Comparison of ENCODE assay signal across 8 cellular contexts in genomic region chr2:28869494-28870145, GRCh38. TPM values are rescaled to one million over a fixed set of nuclear protein-coding genes. Genes with fewer than 3 reads are reported as not detected.
DNase-seq lines count a peak whose midpoint lies in the region; ATAC-seq lines count a peak whose summit lies in the region.

No MANE protein-coding gene starts in this region.

- no peaks in the 10 kb centered on the region for H3K9me3 Mint-ChIP-seq in T-helper 2 cell treated with Interferon-gamma antibody and Interleukin-4, amounts not matched to agents 5 μg/mL and 100 μg/mL, for 36 hours

- H3K27ac ChIP-seq in BLaER1 treated with 17β-estradiol and CSF1 and Interleukin-3, amounts not matched to agents 10 nM and 100 nM: peak overlapping the region; percentile 38 to 91 (median 85)
- peak overlapping the region; percentile 37 for H3K27ac ChIP-seq in neuronal stem cell (replicated peaks; ENCODE audit: low read length)

- peaks cover 3% of the 10 kb centered on the region for H3K27me3 Mint-ChIP-seq in T-helper 2 cell treated with Interferon-gamma antibody and Interleukin-4, amounts not matched to agents 5 μg/mL and 100 μg/mL, for 36 hours (ENCODE audit: low read depth)

- no peaks in the 10 kb centered on the region for H3K9me3 ChIP-seq in BLaER1 treated with 17β-estradiol and CSF1 and Interleukin-3, amounts not matched to agents 10 nM and 100 nM (replicated peaks in 1 of 11)
- H3K9me3 ChIP-seq in neuronal stem cell (replicated peaks in 1 of 2; ENCODE audit: control insufficient read depth in 2 of 2, insufficient read depth in 1 of 2, low read depth in 1 of 2, low read length in 2 of 2): no peaks in the 10 kb centered on the region

- peak; percentile 22 for ATAC-seq in GM19023 (IDR thresholded peaks at IDR 0.05; ENCODE audit: unreplicated experiment)
- peak; percentile 18 for ATAC-seq in HG03280 (IDR thresholded peaks at IDR 0.05; ENCODE audit: unreplicated experiment)
- ATAC-seq in esophagus mucosa: peak; percentile 30

- H3K4me3 Mint-ChIP-seq in T-helper 2 cell treated with Interferon-gamma antibody and Interleukin-4, amounts not matched to agents 5 μg/mL and 100 μg/mL, for 36 hours: peak overlapping the region; percentile 98

- no peak overlapping the region for H4K91ac ChIP-seq in neuronal stem cell (ENCODE audit: low read depth, low read length, poor library complexity)

- no peak overlapping the region for H3K14ac ChIP-seq in neuronal stem cell (ENCODE audit: low read length)

- H3K18ac ChIP-seq in neuronal stem cell (ENCODE audit: low read length): peak overlapping the region; percentile 24

- H2BK12ac ChIP-seq in neuronal stem cell (ENCODE audit: low read length): no peak overlapping the region

- peaks cover 7% of the 10 kb centered on the region for H3K79me1 ChIP-seq in neuronal stem cell (ENCODE audit: low read depth, low read length)

- H3K4me2 ChIP-seq in BLaER1 treated with 17β-estradiol and CSF1 and Interleukin-3, amounts not matched to agents 10 nM and 100 nM: peak overlapping the region; percentile 85 to 98 (median 97)
- H3K4me2 ChIP-seq in neuronal stem cell (ENCODE audit: insufficient read depth, low read length, poor library complexity, severe bottlenecking): peak overlapping the region; percentile 72

- WGBS in neuronal stem cell (ENCODE audit: extremely low coverage in 2 of 2, insufficient read length in 2 of 2, insufficient replicate concordance in 1 of 2), 2 donors: no CpG with 5 or more reads among the region's 29 CpGs

- no peak overlapping the region for H3K4ac ChIP-seq in neuronal stem cell (ENCODE audit: low read length)

- H3K23ac ChIP-seq in neuronal stem cell (ENCODE audit: low read depth, low read length, poor library complexity): peak overlapping the region; percentile 32

- H3K27ac Mint-ChIP-seq in T-helper 2 cell treated with Interferon-gamma antibody and Interleukin-4, amounts not matched to agents 5 μg/mL and 100 μg/mL, for 36 hours: peak overlapping the region; percentile 95

- no peak overlapping the region for H2BK15ac ChIP-seq in neuronal stem cell (ENCODE audit: low read length)

- H3K4me1 ChIP-seq in BLaER1 treated with 17β-estradiol and CSF1 and Interleukin-3, amounts not matched to agents 10 nM and 100 nM: peaks cover 29 to 45% (median 36%) of the 10 kb centered on the region in 10 experiments
- peaks cover 3 to 8% of the 10 kb centered on the region in 2 donors for H3K4me1 ChIP-seq in neuronal stem cell (ENCODE audit: control insufficient read depth in 2 of 2, insufficient read depth in 1 of 2, low read depth in 1 of 2, low read length in 2 of 2)

- no peak overlapping the region for H2AK5ac ChIP-seq in neuronal stem cell (ENCODE audit: low read depth, low read length)

- H4K20me1 ChIP-seq in BLaER1 treated with 17β-estradiol and CSF1 and Interleukin-3, amounts not matched to agents 10 nM and 100 nM: peaks cover 0 to 43% (median 25%) of the 10 kb centered on the region in 11 experiments; a peak in 16 of 22 replicates

- peaks cover 12% of the 10 kb centered on the region for H3K36me3 Mint-ChIP-seq in T-helper 2 cell treated with Interferon-gamma antibody and Interleukin-4, amounts not matched to agents 5 μg/mL and 100 μg/mL, for 36 hours (ENCODE audit: low read depth)

- peaks cover 21% of the 10 kb centered on the region for H3K4me1 Mint-ChIP-seq in T-helper 2 cell treated with Interferon-gamma antibody and Interleukin-4, amounts not matched to agents 5 μg/mL and 100 μg/mL, for 36 hours (ENCODE audit: low read depth)

- no peak overlapping the region for H2BK5ac ChIP-seq in neuronal stem cell (ENCODE audit: low read length)

- no peak overlapping the region for H4K8ac ChIP-seq in neuronal stem cell (ENCODE audit: low read depth, low read length)

- H2BK120ac ChIP-seq in neuronal stem cell (ENCODE audit: low read depth, low read length): no peak overlapping the region

- no peak for DNase-seq in T-helper 2 cell treated with Interferon-gamma antibody and Interleukin-4, amounts not matched to agents 5 μg/mL and 100 μg/mL, for 36 hours (ENCODE audit: low spot score)
- no peak for DNase-seq in neuronal stem cell (ENCODE audit: low spot score)
- no peak for DNase-seq in occipital lobe (lab: John Stamatoyannopoulos, UW)
- no peak for DNase-seq in Kasumi-1 (lab: John Stamatoyannopoulos, UW)

- peak overlapping the region; percentile 84 to 95 (median 86) for H3K9ac ChIP-seq in BLaER1 treated with 17β-estradiol and CSF1 and Interleukin-3, amounts not matched to agents 10 nM and 100 nM
- peak overlapping the region; percentile 94 for H3K9ac ChIP-seq in neuronal stem cell (ENCODE audit: low read depth, low read length, poor library complexity)

- peak overlapping the region; percentile 91 for H2AFZ ChIP-seq in neuronal stem cell (ENCODE audit: low read length)

- peaks cover 4 to 31% (median 21%) of the 10 kb centered on the region in 11 experiments; a peak in 21 of 22 replicates for H3K36me3 ChIP-seq in BLaER1 treated with 17β-estradiol and CSF1 and Interleukin-3, amounts not matched to agents 10 nM and 100 nM
- peaks cover 3 to 32% of the 10 kb centered on the region in 2 donors for H3K36me3 ChIP-seq in neuronal stem cell (replicated peaks in 1 of 2; ENCODE audit: control insufficient read depth in 2 of 2, insufficient read depth in 2 of 2, low read length in 2 of 2)

- H3K27me3 ChIP-seq in BLaER1 treated with 17β-estradiol and CSF1 and Interleukin-3, amounts not matched to agents 10 nM and 100 nM: no peaks in the 10 kb centered on the region
- H3K27me3 ChIP-seq in neuronal stem cell (ENCODE audit: control insufficient read depth in 3 of 3, insufficient read depth in 3 of 3, low read depth in 1 of 3, low read length in 3 of 3): no peaks in the 10 kb centered on the region

- peak overlapping the region; percentile 79 to 98 (median 84) for H3K4me3 ChIP-seq in BLaER1 treated with 17β-estradiol and CSF1 and Interleukin-3, amounts not matched to agents 10 nM and 100 nM
- peak overlapping the region; percentile 86 to 91 for H3K4me3 ChIP-seq in neuronal stem cell (ENCODE audit: low read length in 2 of 2)

RNA-seq across cellular contexts. Expression of gene TRMT61B, which starts 0.5 kb away (rescaled TPM):
- total RNA-seq in esophagus mucosa (11.0 TPM), occipital lobe (42.0 TPM)
- polyA plus RNA-seq in neuronal stem cell (2013, experiment 1 of 2): 21.0 TPM
- 22.0 TPM for polyA plus RNA-seq in neuronal stem cell (2013, experiment 2 of 2)

RNA-seq across cellular contexts. Expression of gene WDR43, which starts 24.8 kb away (rescaled TPM):
- total RNA-seq in esophagus mucosa (44.9 TPM), occipital lobe (55.1 TPM)
- polyA plus RNA-seq in neuronal stem cell (2013, experiment 1 of 2): 26.3 TPM
- 26.6 TPM for polyA plus RNA-seq in neuronal stem cell (2013, experiment 2 of 2)

RNA-seq across cellular contexts. Expression of gene SPDYA, which starts 59.0 kb away (rescaled TPM):
- total RNA-seq in esophagus mucosa: 0.92 TPM
- polyA plus RNA-seq in neuronal stem cell (2013, experiment 1 of 2): 0.13 TPM
- polyA plus RNA-seq in neuronal stem cell (2013, experiment 2 of 2): 0.32 TPM
- total RNA-seq in occipital lobe: 1.4 TPM
